In genomic region chrX:79266702-79267101, GRCh38 we compare ENCODE assay signal across 23 cellular contexts.
A peak's percentile ranks its signal among the peaks of the same experiment; 100 is the strongest.
DNase-seq lines count a peak whose midpoint lies in the region; ATAC-seq, FAIRE-seq and TF ChIP-seq lines count a peak whose summit lies in the region.
"Had no signal": no experiment of that assay in that cellular context is flagged by ENCODE, and none has a peak within 500 bp of the region (broad histone marks: within the 10 kb centered on the region; RNA-seq: fewer than 3 reads in every experiment).

No MANE protein-coding gene starts in this region.

- 0% methylated on average over 6 of the region's 6 CpGs for WGBS in K562 (ENCODE audit: insufficient coverage, low coverage, missing lambda C conversion rate)

- H3K4me1 Mint-ChIP-seq in T-helper 2 cell treated with Interferon-gamma antibody and Interleukin-4, amounts not matched to agents 5 μg/mL and 100 μg/mL, for 36 hours (ENCODE audit: low read depth) = peaks cover 36% of the 10 kb centered on the region
- peaks cover 37 to 64% (median 52%) of the 10 kb centered on the region in 4 donors for H3K4me1 Mint-ChIP-seq in CD4-positive, CD25-positive, alpha-beta regulatory T cell
- peaks cover 43 to 66% (median 65%) of the 10 kb centered on the region in 3 donors for H3K4me1 Mint-ChIP-seq in T-cell

- no peak for TF ChIP-seq CTCF in K562 (IDR thresholded peaks at IDR 0.05 in 2 of 3, conservative IDR thresholded peaks at IDR 0.05 in 1 of 3; ENCODE audit: insufficient read depth in 2 of 3, low read depth in 1 of 3, low read length in 3 of 3)

- no peak overlapping the region for H3K4me3 Mint-ChIP-seq in T-helper 2 cell treated with Interferon-gamma antibody and Interleukin-4, amounts not matched to agents 5 μg/mL and 100 μg/mL, for 36 hours
- peak overlapping the region in 3 of 4 donors; percentile 12 to 72 (median 20) for H3K4me3 Mint-ChIP-seq in CD4-positive, CD25-positive, alpha-beta regulatory T cell
- H3K4me3 Mint-ChIP-seq in T-cell = peak overlapping the region; percentile 13 to 32 (median 15)

- H3K27me3 Mint-ChIP-seq in T-helper 2 cell treated with Interferon-gamma antibody and Interleukin-4, amounts not matched to agents 5 μg/mL and 100 μg/mL, for 36 hours (ENCODE audit: low read depth) = no peaks in the 10 kb centered on the region
- no peaks in the 10 kb centered on the region for H3K27me3 Mint-ChIP-seq in CD4-positive, CD25-positive, alpha-beta regulatory T cell
- H3K27me3 Mint-ChIP-seq in T-cell = no peaks in the 10 kb centered on the region

- H3K4me2 ChIP-seq in K562 (ENCODE audit: insufficient read depth, low read length) = no peak overlapping the region

- H3K27me3 ChIP-seq in CD4-positive, CD25-positive, alpha-beta regulatory T cell (ENCODE audit: control insufficient read depth, insufficient read depth, low read length) = no peaks in the 10 kb centered on the region
- H3K27me3 ChIP-seq in K562 (ENCODE audit: control insufficient read depth in 2 of 2, insufficient read depth in 2 of 2, low read length in 2 of 2) = no peaks in the 10 kb centered on the region

- POLR2A ChIA-PET in T-cell (lab: Charles Lee) = no interaction called here
- POLR2A ChIA-PET in K562 (lab: Yijun Ruan, JAX) = no interaction called here

- H3K4me3 ChIP-seq in CD4-positive, CD25-positive, alpha-beta regulatory T cell (ENCODE audit: low read depth, low read length) = peak overlapping the region; percentile 56
- no peak overlapping the region for H3K4me3 ChIP-seq in K562
- H3K4me3 ChIP-seq: lower lobe of right lung had no signal

- no peak for TF ChIP-seq POLR2A in K562 (conservative IDR thresholded peaks at IDR 0.05)

- no peak overlapping the region for H2AFZ ChIP-seq in K562 (ENCODE audit: low read depth, low read length)

- H3K4me1 ChIP-seq in CD4-positive, CD25-positive, alpha-beta regulatory T cell (ENCODE audit: control insufficient read depth, insufficient read depth, low read length, poor library complexity, severe bottlenecking) = peaks cover 44% of the 10 kb centered on the region
- H3K4me1 ChIP-seq in K562 (replicated peaks in 1 of 2; ENCODE audit: control insufficient read depth in 2 of 2, insufficient read depth in 2 of 2, low read length in 2 of 2) = no peaks in the 10 kb centered on the region
- H3K4me1 ChIP-seq: lower lobe of right lung had no signal

- H3K9me3 ChIP-seq in CD4-positive, CD25-positive, alpha-beta regulatory T cell (ENCODE audit: control insufficient read depth in 2 of 2, low read length in 2 of 2) = no peaks in the 10 kb centered on the region
- H3K9me3 ChIP-seq in K562 (replicated peaks; ENCODE audit: control insufficient read depth, insufficient read depth, low read depth, low read length) = no peaks in the 10 kb centered on the region
- H3K9me3 ChIP-seq: lower lobe of right lung had no signal

- H4K20me1 ChIP-seq in K562 (replicated peaks; ENCODE audit: control insufficient read depth, insufficient read depth, low read length) = no peaks in the 10 kb centered on the region

- H3K9me1 ChIP-seq in K562 (ENCODE audit: control insufficient read depth, insufficient read depth, low read length) = no peaks in the 10 kb centered on the region

- no peak for DNase-seq in T-helper 2 cell treated with Interferon-gamma antibody and Interleukin-4, amounts not matched to agents 5 μg/mL and 100 μg/mL, for 36 hours (ENCODE audit: low spot score)
- no peak for DNase-seq in T-helper 2 cell
- DNase-seq in CD4-positive, CD25-positive, alpha-beta regulatory T cell = peak in 1 of 3 donors; percentile 16
- no peak for DNase-seq in T-cell
- no peak for DNase-seq in K562 (ENCODE audit: extremely low read depth in 1 of 4, low spot score in 3 of 4)
- DNase-seq in NCI-H2171 treated with DMSO at 0.1 percent for 48 hours (lab: John Stamatoyannopoulos, UW) = no peak
- no peak for DNase-seq in NCI-H748 treated with DMSO at 0.1 percent for 48 hours (lab: John Stamatoyannopoulos, UW)
- DNase-seq in NCI-H1048 (lab: John Stamatoyannopoulos, UW) = no peak
- DNase-seq: activated CD4-positive, alpha-beta T cell treated with anti-CD3 and anti-CD28 coated beads, Interleukin-2, amount 50 U/mL, for 48 hours; anterior cingulate cortex; central memory CD4-positive, alpha-beta T cell; erythroblast; foreskin melanocyte; hypothalamus; lower lobe of right lung; NCI-H1436; NCI-H2171; NCI-H526; substantia nigra; SW 1271 had no signal

- H3K79me2 ChIP-seq in K562 (ENCODE audit: control insufficient read depth, insufficient read depth, low read length) = no peaks in the 10 kb centered on the region

- peak overlapping the region; percentile 56 for H3K27ac ChIP-seq in CD4-positive, CD25-positive, alpha-beta regulatory T cell (ENCODE audit: insufficient read depth, low read length, poor library complexity, severe bottlenecking)
- no peak overlapping the region for H3K27ac ChIP-seq in K562 (ENCODE audit: extremely low read depth, low read depth, low read length)
- H3K27ac ChIP-seq: lower lobe of right lung had no signal

- ATAC-seq in CD4-positive, CD25-positive, alpha-beta regulatory T cell (ENCODE audit: low read depth in 2 of 2) = no peak
- no peak for ATAC-seq in T-cell (replicated peaks in 1 of 4)
- ATAC-seq in K562 = no peak
- ATAC-seq: lower lobe of right lung, Right ventricle myocardium inferior had no signal

- TF ChIP-seq RAD21 in K562 (CRISPR knock-in tag; conservative IDR thresholded peaks at IDR 0.05 in 1 of 2, IDR thresholded peaks at IDR 0.05 in 1 of 2) = no peak

- in situ Hi-C loops in K562 (cut with MboI) = no loop called here

- H3K9ac ChIP-seq in K562 (ENCODE audit: insufficient read depth in 1 of 2, low read depth in 2 of 2, low read length in 2 of 2) = no peak overlapping the region

- intact Hi-C loops in K562 (cut with micrococcal nuclease) = no loop called here

- no peaks in the 10 kb centered on the region for H3K9me3 Mint-ChIP-seq in T-helper 2 cell treated with Interferon-gamma antibody and Interleukin-4, amounts not matched to agents 5 μg/mL and 100 μg/mL, for 36 hours
- H3K9me3 Mint-ChIP-seq in CD4-positive, CD25-positive, alpha-beta regulatory T cell = peaks cover 0 to 1% (median 0%) of the 10 kb centered on the region in 7 donors
- H3K9me3 Mint-ChIP-seq in T-cell = no peaks in the 10 kb centered on the region

- BruUV-seq in K562 (replicated peaks; lab: Mats Ljungman, UMichigan) = no TSS peak

- no peaks in the 10 kb centered on the region for H3K36me3 ChIP-seq in CD4-positive, CD25-positive, alpha-beta regulatory T cell (ENCODE audit: control insufficient read depth, insufficient read depth, low read length)
- no peaks in the 10 kb centered on the region for H3K36me3 ChIP-seq in K562 (ENCODE audit: control insufficient read depth, insufficient read depth, low read length)
- H3K36me3 ChIP-seq: lower lobe of right lung had no signal

- CTCF ChIA-PET in T-cell (lab: Charles Lee) = interaction anchor here (0.5 to 1.0 kb wide), 4 partner anchors 93 to 319 kb away, joined by 3 to 5 read pairs (median 4); no protein-coding TSS in a partner anchor
- CTCF ChIA-PET in K562 (lab: Yijun Ruan, JAX; ENCODE audit: low intra/inter-chr PET ratio) = no interaction called here

- TF ChIP-seq EP300 in K562 (IDR thresholded peaks at IDR 0.05; ENCODE audit: low read length) = no peak

- FAIRE-seq in K562 (lab: Jason Lieb, UNC) = no peak
- FAIRE-seq: A204.1, keratinocyte had no signal

- peak overlapping the region; percentile 5 for H3K27ac Mint-ChIP-seq in T-helper 2 cell treated with Interferon-gamma antibody and Interleukin-4, amounts not matched to agents 5 μg/mL and 100 μg/mL, for 36 hours
- peak overlapping the region; percentile 10 to 95 (median 37) for H3K27ac Mint-ChIP-seq in CD4-positive, CD25-positive, alpha-beta regulatory T cell
- peak overlapping the region; percentile 84 to 92 for H3K27ac Mint-ChIP-seq in T-cell

- H3K36me3 Mint-ChIP-seq in T-helper 2 cell treated with Interferon-gamma antibody and Interleukin-4, amounts not matched to agents 5 μg/mL and 100 μg/mL, for 36 hours (ENCODE audit: low read depth) = no peaks in the 10 kb centered on the region
- H3K36me3 Mint-ChIP-seq in CD4-positive, CD25-positive, alpha-beta regulatory T cell = no peaks in the 10 kb centered on the region
- no peaks in the 10 kb centered on the region for H3K36me3 Mint-ChIP-seq in T-cell

TF ChIP-seq in K562, 482 proteins besides CTCF, POLR2A, EP300 and RAD21 (continues in another document):
- TF ChIP-seq ZBTB43 (CRISPR knock-in tag; IDR thresholded peaks at IDR 0.05) = no peak

Comparison
In these comparisons a context has a peak if more than half of its experiments do, and no peak if none do; other contexts are left out.
1. H3K27ac Mint-ChIP-seq: peak in every context shown above with its lines; median percentile 88 in T-cell; 37 in CD4-positive, CD25-positive, alpha-beta regulatory T cell; 5 in T-helper 2 cell treated with Interferon-gamma antibody and Interleukin-4, amounts not matched to agents 5 μg/mL and 100 μg/mL, for 36 hours.